Comparison of ENCODE assay signal across 1 cellular context in the genomic region with DNA sequence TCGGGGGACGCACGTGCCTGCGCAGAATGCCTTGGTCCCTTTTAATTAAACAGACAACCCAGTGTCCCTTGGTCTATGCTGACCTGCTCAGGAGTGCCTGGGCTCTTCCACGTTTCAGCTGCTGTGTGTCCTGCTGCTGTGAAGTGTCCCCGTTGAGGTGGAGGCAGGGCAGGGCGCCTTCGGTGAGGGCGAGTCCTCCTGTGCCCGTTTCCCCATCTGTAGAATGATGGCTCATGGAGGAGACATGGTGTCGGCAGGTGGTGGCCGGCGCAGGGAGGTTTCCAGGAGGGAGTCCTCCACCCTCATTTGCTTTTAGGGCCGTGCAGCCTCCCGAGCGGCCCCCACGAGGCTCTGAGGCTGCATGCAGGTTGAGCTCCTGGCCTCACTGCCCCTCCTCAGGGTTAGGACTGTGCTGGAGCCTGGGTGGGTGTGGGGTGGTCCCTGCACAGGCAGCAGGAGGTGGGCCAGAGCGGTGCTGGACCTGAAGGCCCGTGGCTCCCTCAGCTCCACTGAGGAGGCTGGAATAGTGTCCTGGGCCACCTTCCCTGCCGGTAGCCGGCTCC.
TF ChIP-seq lines count a peak whose summit lies in the region.

No MANE protein-coding gene starts in this region.

TF ChIP-seq in GM23338, 12 proteins besides CTCF, POLR2A, EP300 and RAD21:
- TF ChIP-seq ZNF462 (CRISPR knock-in tag; IDR thresholded peaks at IDR 0.05) (no peak), STAT1 (IDR thresholded peaks at IDR 0.05; ENCODE audit: unreplicated experiment) (no peak), ZNF331 (CRISPR knock-in tag; IDR thresholded peaks at IDR 0.05; ENCODE audit: low read depth) (no peak), JUNB (IDR thresholded peaks at IDR 0.05; ENCODE audit: unreplicated experiment) (no peak), NANOG (IDR thresholded peaks at IDR 0.05; ENCODE audit: borderline replicate concordance) (no peak), EZH2phosphoT487 (IDR thresholded peaks at IDR 0.05; ENCODE audit: unreplicated experiment) (no peak), CREB1 (CRISPR knock-in tag; IDR thresholded peaks at IDR 0.05; ENCODE audit: low read depth) (no peak), ZNF114 (CRISPR knock-in tag; IDR thresholded peaks at IDR 0.05) (no peak), POLR2AphosphoS5 (IDR thresholded peaks at IDR 0.05; ENCODE audit: low read depth) (no peak), EZH2 (IDR thresholded peaks at IDR 0.05; ENCODE audit: low read depth, unreplicated experiment) (no peak)
- TF ChIP-seq, protein P1, sequence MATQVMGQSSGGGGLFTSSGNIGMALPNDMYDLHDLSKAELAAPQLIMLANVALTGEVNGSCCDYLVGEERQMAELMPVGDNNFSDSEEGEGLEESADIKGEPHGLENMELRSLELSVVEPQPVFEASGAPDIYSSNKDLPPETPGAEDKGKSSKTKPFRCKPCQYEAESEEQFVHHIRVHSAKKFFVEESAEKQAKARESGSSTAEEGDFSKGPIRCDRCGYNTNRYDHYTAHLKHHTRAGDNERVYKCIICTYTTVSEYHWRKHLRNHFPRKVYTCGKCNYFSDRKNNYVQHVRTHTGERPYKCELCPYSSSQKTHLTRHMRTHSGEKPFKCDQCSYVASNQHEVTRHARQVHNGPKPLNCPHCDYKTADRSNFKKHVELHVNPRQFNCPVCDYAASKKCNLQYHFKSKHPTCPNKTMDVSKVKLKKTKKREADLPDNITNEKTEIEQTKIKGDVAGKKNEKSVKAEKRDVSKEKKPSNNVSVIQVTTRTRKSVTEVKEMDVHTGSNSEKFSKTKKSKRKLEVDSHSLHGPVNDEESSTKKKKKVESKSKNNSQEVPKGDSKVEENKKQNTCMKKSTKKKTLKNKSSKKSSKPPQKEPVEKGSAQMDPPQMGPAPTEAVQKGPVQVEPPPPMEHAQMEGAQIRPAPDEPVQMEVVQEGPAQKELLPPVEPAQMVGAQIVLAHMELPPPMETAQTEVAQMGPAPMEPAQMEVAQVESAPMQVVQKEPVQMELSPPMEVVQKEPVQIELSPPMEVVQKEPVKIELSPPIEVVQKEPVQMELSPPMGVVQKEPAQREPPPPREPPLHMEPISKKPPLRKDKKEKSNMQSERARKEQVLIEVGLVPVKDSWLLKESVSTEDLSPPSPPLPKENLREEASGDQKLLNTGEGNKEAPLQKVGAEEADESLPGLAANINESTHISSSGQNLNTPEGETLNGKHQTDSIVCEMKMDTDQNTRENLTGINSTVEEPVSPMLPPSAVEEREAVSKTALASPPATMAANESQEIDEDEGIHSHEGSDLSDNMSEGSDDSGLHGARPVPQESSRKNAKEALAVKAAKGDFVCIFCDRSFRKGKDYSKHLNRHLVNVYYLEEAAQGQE (IDR thresholded peaks at IDR 0.05; ENCODE audit: unreplicated experiment), result no peak
- TF ChIP-seq, protein P2, sequence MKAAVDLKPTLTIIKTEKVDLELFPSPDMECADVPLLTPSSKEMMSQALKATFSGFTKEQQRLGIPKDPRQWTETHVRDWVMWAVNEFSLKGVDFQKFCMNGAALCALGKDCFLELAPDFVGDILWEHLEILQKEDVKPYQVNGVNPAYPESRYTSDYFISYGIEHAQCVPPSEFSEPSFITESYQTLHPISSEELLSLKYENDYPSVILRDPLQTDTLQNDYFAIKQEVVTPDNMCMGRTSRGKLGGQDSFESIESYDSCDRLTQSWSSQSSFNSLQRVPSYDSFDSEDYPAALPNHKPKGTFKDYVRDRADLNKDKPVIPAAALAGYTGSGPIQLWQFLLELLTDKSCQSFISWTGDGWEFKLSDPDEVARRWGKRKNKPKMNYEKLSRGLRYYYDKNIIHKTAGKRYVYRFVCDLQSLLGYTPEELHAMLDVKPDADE (IDR thresholded peaks at IDR 0.05), result no peak
